ENCODE assay signal across 8 cellular contexts in genomic region chr10:61719475-61719874, GRCh38. TPM values are rescaled to one million over a fixed set of nuclear protein-coding genes. Genes with fewer than 3 reads are reported as not detected.
"Had no signal": no experiment of that assay in that cellular context is flagged by ENCODE, and none has a peak within 500 bp of the region (broad histone marks: within the 10 kb centered on the region; RNA-seq: fewer than 3 reads in every experiment).

No MANE protein-coding gene starts in this region.

RNA-seq across cellular contexts. Expression of gene CABCOCO1, which starts 56.7 kb away (rescaled TPM):
- total RNA-seq: naive thymus-derived CD8-positive, alpha-beta T cell; natural killer cell; natural killer cell treated with Interleukin-12 subunit alpha and Interleukin-12 subunit beta and Interleukin-15 and Interleukin-18, amount 100 ng/mL, for 72 hours; progenitor cell of endocrine pancreas; psoas muscle; right lobe of liver; sciatic nerve; smooth muscle cell had no signal
- polyA plus RNA-seq: naive thymus-derived CD8-positive, alpha-beta T cell had no signal
